ENCODE assay signal across 8 cellular contexts in the genomic region with DNA sequence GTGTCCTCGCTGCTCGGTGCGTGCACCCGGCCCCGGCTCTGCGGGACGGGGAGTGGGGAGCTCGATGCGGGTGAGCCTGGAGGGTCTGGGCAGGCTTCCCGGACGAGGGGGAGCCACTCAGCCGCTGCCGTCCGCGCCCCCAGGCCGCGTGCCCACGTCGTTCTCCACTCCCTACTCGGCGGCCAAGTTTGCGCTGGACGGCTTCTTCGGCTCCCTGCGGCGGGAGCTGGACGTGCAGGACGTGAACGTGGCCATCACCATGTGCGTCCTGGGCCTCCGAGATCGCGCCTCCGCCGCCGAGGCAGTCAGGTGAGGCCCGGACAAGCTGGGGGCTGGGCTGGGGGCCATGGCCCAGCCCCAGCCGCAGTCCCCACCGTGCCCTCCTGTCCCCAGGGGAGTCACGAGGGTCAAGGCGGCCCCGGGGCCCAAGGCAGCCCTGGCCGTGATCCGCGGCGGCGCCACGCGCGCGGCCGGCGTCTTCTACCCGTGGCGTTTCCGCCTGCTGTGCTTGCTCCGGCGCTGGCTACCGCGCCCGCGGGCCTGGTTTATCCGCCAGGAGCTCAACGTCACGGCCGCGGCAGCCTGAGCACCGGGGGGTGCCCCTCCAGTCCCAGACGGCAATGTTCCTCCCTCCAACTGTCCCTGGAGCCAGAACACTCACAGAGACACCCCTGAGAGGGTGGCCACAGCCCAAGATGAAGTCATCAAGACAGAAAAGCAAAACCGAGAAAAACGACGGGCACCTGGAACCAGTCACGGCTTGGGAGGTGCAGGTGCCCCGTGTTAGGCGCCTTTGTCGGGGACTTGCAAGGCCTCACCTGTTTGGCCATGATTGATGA. TPM values are rescaled to one million over a fixed set of nuclear protein-coding genes. Genes with fewer than 3 reads are reported as not detected.
DNase-seq lines count a peak whose midpoint lies in the region; ATAC-seq and TF ChIP-seq lines count a peak whose summit lies in the region.

No MANE protein-coding gene starts in this region.

- no TSS peak for BruUV-seq in mammary epithelial cell (replicated peaks; lab: Mats Ljungman, UMichigan)

- no peak for TF ChIP-seq CTCF in mammary epithelial cell (conservative IDR thresholded peaks at IDR 0.05 in 1 of 2, IDR thresholded peaks at IDR 0.05 in 1 of 2; ENCODE audit: extremely low read depth in 1 of 2, insufficient read depth in 1 of 2, low read depth in 1 of 2, low read length in 2 of 2)
- no peak for TF ChIP-seq CTCF in mucosa of descending colon (IDR thresholded peaks at IDR 0.05)

- H3K36me3 ChIP-seq in mammary epithelial cell (ENCODE audit: insufficient read depth, low read length) (peaks cover 4% of the 10 kb centered on the region), mucosa of descending colon (ENCODE audit: low read depth) (no peaks in the 10 kb centered on the region)

- peaks cover 36% of the 10 kb centered on the region for H3K4me1 Mint-ChIP-seq in stimulated activated naive CD8-positive, alpha-beta T cell treated with anti-CD3 and anti-CD28 coated beads, Interleukin-15, Interleukin-2, amounts not matched to agents 100 ng/mL and 50 ng/mL, for 24 hours (ENCODE audit: low read depth)

- peak overlapping the region; percentile 94 for H2AFZ ChIP-seq in mammary epithelial cell (ENCODE audit: low read depth, low read length)

- no peak overlapping the region for H3K27ac Mint-ChIP-seq in stimulated activated naive CD8-positive, alpha-beta T cell treated with anti-CD3 and anti-CD28 coated beads, Interleukin-15, Interleukin-2, amounts not matched to agents 100 ng/mL and 50 ng/mL, for 24 hours

- 64% methylated on average over 21 of the region's 76 CpGs for WGBS in mammary epithelial cell (ENCODE audit: low coverage, missing lambda C conversion rate)

- H3K27ac ChIP-seq in mammary epithelial cell (ENCODE audit: insufficient read depth, low read depth, low read length): no peak overlapping the region

- DNase-seq in stimulated activated naive CD8-positive, alpha-beta T cell treated with anti-CD3 and anti-CD28 coated beads, Interleukin-15, Interleukin-2, amounts not matched to agents 100 U/mL and 50 U/mL, for 24 hours: no peak
- DNase-seq in mammary epithelial cell: no peak
- peak in 2 of 3 donors; percentile 64 to 72 for DNase-seq in mucosa of descending colon
- no peak for DNase-seq in mucosa of gallbladder (ENCODE audit: low spot score)
- DNase-seq in NK-92 treated with Interleukin-12 subunit alpha and Interleukin-12 subunit beta, amount 100 ng/mL, for 24 hours (lab: John Stamatoyannopoulos, UW): no peak

- intact Hi-C loops in mammary epithelial cell (cut with micrococcal nuclease): loop anchor here (2.0 to 5.0 kb wide), 2 partner anchors 65 to 140 kb away; a partner anchor contains a TSS
- intact Hi-C loops in mucosa of descending colon (cut with DNase I, micrococcal nuclease): no loop called here

- H3K27me3 Mint-ChIP-seq in stimulated activated naive CD8-positive, alpha-beta T cell treated with anti-CD3 and anti-CD28 coated beads, Interleukin-15, Interleukin-2, amounts not matched to agents 100 ng/mL and 50 ng/mL, for 24 hours: no peaks in the 10 kb centered on the region

- H3K4me1 ChIP-seq in mammary epithelial cell (ENCODE audit: insufficient read depth, low read length) (peaks cover 18% of the 10 kb centered on the region), mucosa of descending colon (ENCODE audit: low read depth) (peaks cover 23% of the 10 kb centered on the region)

- CTCF ChIA-PET in mammary epithelial cell (lab: Charles Lee; ENCODE audit: low non-redundant PET): interaction anchor here (0.5 to 0.7 kb wide), 3 partner anchors 33 to 130 kb away, joined by 3 to 40 read pairs (median 4); a partner anchor contains a TSS

- peak overlapping the region; percentile 78 for H3K4me3 Mint-ChIP-seq in stimulated activated naive CD8-positive, alpha-beta T cell treated with anti-CD3 and anti-CD28 coated beads, Interleukin-15, Interleukin-2, amounts not matched to agents 100 ng/mL and 50 ng/mL, for 24 hours

- H3K9me3 Mint-ChIP-seq in stimulated activated naive CD8-positive, alpha-beta T cell treated with anti-CD3 and anti-CD28 coated beads, Interleukin-15, Interleukin-2, amounts not matched to agents 100 ng/mL and 50 ng/mL, for 24 hours: no peaks in the 10 kb centered on the region

- dilution Hi-C loops in mammary epithelial cell (cut with HindIII; ENCODE audit: low sequenced_read_pairs): no loop called here

- H3K4me3 ChIP-seq in mammary epithelial cell (replicated peaks in 1 of 3; ENCODE audit: insufficient read depth in 1 of 3, low read depth in 2 of 3, low read length in 3 of 3): peak overlapping the region; percentile 28 to 74 (median 54)
- H3K4me3 ChIP-seq in mucosa of descending colon: no peak overlapping the region

- H3K4me2 ChIP-seq in mammary epithelial cell (ENCODE audit: insufficient read depth, low read depth, low read length): peak overlapping the region; percentile 85

- peaks cover 25% of the 10 kb centered on the region for H3K79me2 ChIP-seq in mammary epithelial cell (ENCODE audit: insufficient read depth, low read length)

- no peak for ATAC-seq in stimulated activated naive CD8-positive, alpha-beta T cell treated with anti-CD3 and anti-CD28 coated beads, Interleukin-15, Interleukin-2, amounts not matched to agents 100 U/mL and 50 U/mL, for 24 hours
- ATAC-seq in mucosa of descending colon (no peak), HG03439 (IDR thresholded peaks at IDR 0.05; ENCODE audit: unreplicated experiment) (no peak), GM19035 (IDR thresholded peaks at IDR 0.05; ENCODE audit: unreplicated experiment) (no peak)

- H3K9me3 ChIP-seq in mammary epithelial cell (replicated peaks; ENCODE audit: insufficient read depth, low read length): no peaks in the 10 kb centered on the region
- no peaks in the 10 kb centered on the region for H3K9me3 ChIP-seq in mucosa of descending colon

- peaks cover 11% of the 10 kb centered on the region for H4K20me1 ChIP-seq in mammary epithelial cell (ENCODE audit: insufficient read depth, low read length)

- no peaks in the 10 kb centered on the region for H3K27me3 ChIP-seq in mammary epithelial cell (ENCODE audit: insufficient read depth, low read length)

- in situ Hi-C loops in mammary epithelial cell (cut with MboI; ENCODE audit: low sequenced_read_pairs in 2 of 2): no loop called here

- peaks cover 24% of the 10 kb centered on the region for H3K36me3 Mint-ChIP-seq in stimulated activated naive CD8-positive, alpha-beta T cell treated with anti-CD3 and anti-CD28 coated beads, Interleukin-15, Interleukin-2, amounts not matched to agents 100 ng/mL and 50 ng/mL, for 24 hours (ENCODE audit: low read depth)

- no peak overlapping the region for H3K9ac ChIP-seq in mammary epithelial cell (ENCODE audit: insufficient read depth, low read length)

RNA-seq across cellular contexts. Expression of a gene that starts 2.5 kb away (rescaled TPM):
- total RNA-seq in mammary epithelial cell (100 to 1,000 TPM; 323 to 990 TPM), mucosa of descending colon (100 to 1,000 TPM; 541 to 812 (median 769) TPM), mucosa of gallbladder (609 TPM)
- 717 TPM for polyA plus RNA-seq in mammary epithelial cell
- polyA minus RNA-seq in mammary epithelial cell: 88.8 TPM

RNA-seq across cellular contexts. Expression of a gene that starts 6.8 kb away (rescaled TPM):
- total RNA-seq in mammary epithelial cell (10 to 100 TPM in 1 of 2 donors, 1 to 10 TPM in 1; 6.4 to 10.5 TPM), mucosa of descending colon (1 to 10 TPM; 2.3 to 8.2 (median 3.3) TPM), mucosa of gallbladder (15.7 TPM)
- polyA plus RNA-seq in mammary epithelial cell: 5.2 TPM
- 4.6 TPM for polyA minus RNA-seq in mammary epithelial cell

RNA-seq across cellular contexts. Expression of a gene that starts 7.3 kb away (rescaled TPM):
- 10 to 100 TPM; 25.3 to 71.2 TPM for total RNA-seq in mammary epithelial cell
- 46.8 TPM for polyA plus RNA-seq in mammary epithelial cell
- 14.5 TPM for polyA minus RNA-seq in mammary epithelial cell
- total RNA-seq in mucosa of descending colon: 10 to 100 TPM; 70.1 to 73.7 (median 70.9) TPM
- 62.6 TPM for total RNA-seq in mucosa of gallbladder

RNA-seq across cellular contexts. Expression of a gene that starts 32.4 kb away (rescaled TPM):
- total RNA-seq in mammary epithelial cell: 10 to 100 TPM; 73.7 to 88.3 TPM
- polyA plus RNA-seq in mammary epithelial cell: 55.0 TPM
- polyA minus RNA-seq in mammary epithelial cell: 64.3 TPM
- 10 to 100 TPM; 55.9 to 63.0 (median 55.9) TPM for total RNA-seq in mucosa of descending colon
- total RNA-seq in mucosa of gallbladder: 80.2 TPM

RNA-seq across cellular contexts. Expression of a gene that starts 32.9 kb away (rescaled TPM):
- total RNA-seq in mammary epithelial cell (not detected), mucosa of descending colon (not detected), mucosa of gallbladder (not detected)
- not detected for polyA plus RNA-seq in mammary epithelial cell
- polyA minus RNA-seq in mammary epithelial cell: not detected

Comparison
In these comparisons a context has a peak if more than half of its experiments do, and no peak if none do; other contexts are left out.
1. DNase-seq: peak in mucosa of descending colon (2 of 3); none in stimulated activated naive CD8-positive, alpha-beta T cell treated with anti-CD3 and anti-CD28 coated beads, Interleukin-15, Interleukin-2, amounts not matched to agents 100 U/mL and 50 U/mL, for 24 hours (single experiment), mammary epithelial cell (single experiment), mucosa of gallbladder (single experiment) and NK-92 treated with Interleukin-12 subunit alpha and Interleukin-12 subunit beta, amount 100 ng/mL, for 24 hours (single experiment).